In the genomic region with DNA sequence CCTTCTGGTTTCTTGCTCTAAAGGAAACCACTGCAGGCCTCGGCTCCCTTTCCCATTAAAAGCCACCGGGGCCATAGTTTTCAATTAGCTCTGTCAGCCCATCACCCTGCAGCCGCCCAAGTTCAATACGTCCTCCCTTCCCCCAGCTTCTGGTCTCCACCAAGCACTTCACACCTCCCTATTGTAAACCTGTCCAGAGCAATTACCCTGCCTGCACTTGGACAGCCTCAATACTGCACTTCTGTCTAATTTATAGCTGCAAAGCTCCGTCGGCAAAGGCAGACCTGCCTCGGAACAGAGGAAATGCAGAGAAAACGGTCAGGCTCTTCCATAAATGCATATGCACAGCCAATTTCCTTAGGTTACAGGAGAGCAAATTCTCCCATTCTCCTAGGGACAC, we compare ENCODE assay signal across 18 cellular contexts. TPM values are rescaled to one million over a fixed set of nuclear protein-coding genes. Genes with fewer than 3 reads are reported as not detected.
DNase-seq lines count a peak whose midpoint lies in the region; ATAC-seq, FAIRE-seq and TF ChIP-seq lines count a peak whose summit lies in the region.
"Had no signal": no experiment of that assay in that cellular context is flagged by ENCODE, and none has a peak within 500 bp of the region (broad histone marks: within the 10 kb centered on the region; RNA-seq: fewer than 3 reads in every experiment).

No MANE protein-coding gene starts in this region.

- H3K27me3 ChIP-seq in colonic mucosa (no peaks in the 10 kb centered on the region), pancreas (no peaks in the 10 kb centered on the region)
- H3K27me3 ChIP-seq: cardiac muscle cell had no signal

- no peak for TF ChIP-seq CTCF in colonic mucosa (IDR thresholded peaks at IDR 0.05)
- TF ChIP-seq CTCF in pancreas (IDR thresholded peaks at IDR 0.05) = no peak

- intact Hi-C loops in colonic mucosa (cut with DNase I) (no loop called here), pancreas (cut with DNase I) (no loop called here)

- ATAC-seq in pancreas = no peak
- no peak for ATAC-seq in HG02981 (IDR thresholded peaks at IDR 0.05; ENCODE audit: unreplicated experiment)

- H3K4me3 ChIP-seq in colonic mucosa = no peak overlapping the region
- no peak overlapping the region for H3K4me3 ChIP-seq in pancreas
- H3K4me3 ChIP-seq: cardiac muscle cell, lung had no signal

- H3K36me3 ChIP-seq in colonic mucosa = no peaks in the 10 kb centered on the region
- no peaks in the 10 kb centered on the region for H3K36me3 ChIP-seq in pancreas
- H3K36me3 ChIP-seq: cardiac muscle cell had no signal

- DNase-seq in DMS153 treated with DMSO at 0.1 percent for 48 hours (lab: John Stamatoyannopoulos, UW; ENCODE audit: unreplicated experiment) (peak; percentile 27), NCI-H1105 treated with DMSO at 0.1 percent for 48 hours (lab: John Stamatoyannopoulos, UW) (peak; percentile 77), colonic mucosa (peak; percentile 72), pancreas (no peak)
- no peak for DNase-seq in stimulated activated CD4-positive, alpha-beta T cell treated with anti-CD3 and anti-CD28 coated beads, Interleukin-4, amount 100 ng/mL, for 24 hours
- no peak for DNase-seq in activated effector memory CD4-positive, alpha-beta T cell treated with Interleukin-2 at 50 U/mL for 16 hours
- DNase-seq: activated CD4-positive, alpha-beta T cell treated with anti-CD3 and anti-CD28 coated beads for 48 hours; activated gamma-delta T cell; erythroblast; IMR-90; NCI-H187; posterior cingulate gyrus; stimulated activated naive CD4-positive, alpha-beta T cell treated with Interleukin-2 at 50 U/mL for 16 hours; SW 1271 had no signal

- H3K9ac ChIP-seq in colonic mucosa (ENCODE audit: low read depth in 2 of 2, low read length in 2 of 2) = peak overlapping the region in 1 of 2 donors; percentile 68

- H3K27ac ChIP-seq in colonic mucosa (peak overlapping the region; percentile 66), pancreas (peak overlapping the region in 3 of 4 donors; percentile 7 to 86 (median 82))
- H3K27ac ChIP-seq: cardiac muscle cell had no signal

- 26 to 27% methylated on average over 8 of the region's 8 CpGs for WGBS in pancreas, 2 donors

- peaks cover 58% of the 10 kb centered on the region for H3K4me1 ChIP-seq in colonic mucosa
- H3K4me1 ChIP-seq in pancreas = peaks cover 97 to 100% (median 97%) of the 10 kb centered on the region in 3 donors

- FAIRE-seq in pancreas (lab: Jason Lieb, UNC) = no peak
- FAIRE-seq: G401.6 had no signal

- no peaks in the 10 kb centered on the region for H3K9me3 ChIP-seq in colonic mucosa
- no peaks in the 10 kb centered on the region for H3K9me3 ChIP-seq in pancreas

RNA-seq across cellular contexts. Expression of gene LRIG1, which starts 21.9 kb away (rescaled TPM):
- total RNA-seq in colonic mucosa (10 to 100 TPM; 43.9 to 57.5 TPM), pancreas (100 to 1,000 TPM in 1 of 6 donors, 10 to 100 TPM in 5; 57.8 to 104 (median 80.5) TPM)
- 10 to 100 TPM; 32.7 to 35.8 TPM for polyA plus RNA-seq in pancreas

Comparison
In these comparisons a context has a peak if more than half of its experiments do, and no peak if none do; other contexts are left out.
1. DNase-seq: peak in DMS153 treated with DMSO at 0.1 percent for 48 hours (single experiment), NCI-H1105 treated with DMSO at 0.1 percent for 48 hours (single experiment) and colonic mucosa (single experiment); none in pancreas (0 of 6), stimulated activated CD4-positive, alpha-beta T cell treated with anti-CD3 and anti-CD28 coated beads, Interleukin-4, amount 100 ng/mL, for 24 hours (single experiment) and activated effector memory CD4-positive, alpha-beta T cell treated with Interleukin-2 at 50 U/mL for 16 hours (single experiment).